ENCODE assay signal across 16 cellular contexts in genomic region chr10:70197235-70197952, GRCh38. TPM values are rescaled to one million over a fixed set of nuclear protein-coding genes. Genes with fewer than 3 reads are reported as not detected.
DNase-seq lines count a peak whose midpoint lies in the region; ATAC-seq and TF ChIP-seq lines count a peak whose summit lies in the region.
"Had no signal": no experiment of that assay in that cellular context is flagged by ENCODE, and none has a peak within 500 bp of the region (broad histone marks: within the 10 kb centered on the region; RNA-seq: fewer than 3 reads in every experiment).

No MANE protein-coding gene starts in this region.

- no peak overlapping the region for H3K4me2 ChIP-seq in Karpas-422 (ENCODE audit: low read depth, low read length, poor library complexity, severe bottlenecking)

- no peak overlapping the region for H3K4me3 Mint-ChIP-seq in T-helper 2 cell treated with Interferon-gamma antibody and Interleukin-4, amounts not matched to agents 5 μg/mL and 100 μg/mL, for 36 hours
- H3K4me3 Mint-ChIP-seq: activated naive CD8-positive, alpha-beta T cell; naive B cell had no signal

- H3K27ac ChIP-seq in Karpas-422 (ENCODE audit: low read length): no peak overlapping the region
- H3K27ac ChIP-seq in heart right ventricle: no peak overlapping the region
- H3K27ac ChIP-seq: SJCRH30, uterus had no signal

- peak; percentile 14 for DNase-seq in NK-92 treated with Interleukin-12 subunit alpha and Interleukin-12 subunit beta, amount 100 ng/mL, for 24 hours (lab: John Stamatoyannopoulos, UW)
- DNase-seq in NK-92 (lab: John Stamatoyannopoulos, UW; ENCODE audit: unreplicated experiment): no peak
- DNase-seq in T-helper 2 cell treated with Interferon-gamma antibody and Interleukin-4, amounts not matched to agents 5 μg/mL and 100 μg/mL, for 36 hours (ENCODE audit: low spot score): no peak
- peak in 38 of 42 donors; percentile 10 to 82 (median 54) for DNase-seq in head of caudate nucleus
- DNase-seq in putamen (ENCODE audit: low spot score): peak; percentile 28
- no peak for DNase-seq in Karpas-422
- DNase-seq in heart right ventricle: no peak
- DNase-seq in posterior vena cava (ENCODE audit: low spot score): no peak
- DNase-seq: left colon; naive B cell; SJCRH30; stimulated activated CD4-positive, alpha-beta T cell treated with anti-CD3 and anti-CD28 coated beads, Interleukin-4, amount 100 ng/mL, for 24 hours; uterus had no signal

- no peaks in the 10 kb centered on the region for H3K79me2 ChIP-seq in Karpas-422 (ENCODE audit: low read length)

- H3K4me3 ChIP-seq in Karpas-422 (ENCODE audit: low read length) (no peak overlapping the region), heart right ventricle (no peak overlapping the region)
- H3K4me3 ChIP-seq: SJCRH30, uterus had no signal

- H3K9ac ChIP-seq in Karpas-422 (ENCODE audit: low read length): no peak overlapping the region

- no peaks in the 10 kb centered on the region for H3K9me2 ChIP-seq in Karpas-422 (replicated peaks; ENCODE audit: insufficient read depth, low read length)

- 91 to 93% methylated on average over 7 of the region's 7 CpGs for WGBS in heart right ventricle, 2 donors

- peaks cover 39% of the 10 kb centered on the region for H3K36me3 ChIP-seq in Karpas-422 (ENCODE audit: insufficient read depth, low read length)
- H3K36me3 ChIP-seq in heart right ventricle: peaks cover 0 to 50% (median 20%) of the 10 kb centered on the region in 9 donors
- H3K36me3 ChIP-seq: SJCRH30, uterus had no signal

- no peaks in the 10 kb centered on the region for H3K9me3 Mint-ChIP-seq in T-helper 2 cell treated with Interferon-gamma antibody and Interleukin-4, amounts not matched to agents 5 μg/mL and 100 μg/mL, for 36 hours
- H3K9me3 Mint-ChIP-seq: CD4-positive, alpha-beta memory T cell; naive B cell had no signal

- H3K9me3 ChIP-seq in Karpas-422 (ENCODE audit: low read length): no peaks in the 10 kb centered on the region
- H3K9me3 ChIP-seq in heart right ventricle: peaks cover 0 to 9% (median 0%) of the 10 kb centered on the region in 11 donors
- H3K9me3 ChIP-seq: SJCRH30 had no signal

- intact Hi-C loops in head of caudate nucleus (cut with DNase I): no loop called here
- intact Hi-C loops in heart right ventricle (cut with DNase I): no loop called here
- intact Hi-C loops in posterior vena cava (cut with DNase I): no loop called here

- H3K27ac Mint-ChIP-seq in T-helper 2 cell treated with Interferon-gamma antibody and Interleukin-4, amounts not matched to agents 5 μg/mL and 100 μg/mL, for 36 hours: peak overlapping the region; percentile 19

- ATAC-seq in heart right ventricle: no peak
- ATAC-seq: left colon, sciatic nerve had no signal

- H3K27me3 Mint-ChIP-seq in T-helper 2 cell treated with Interferon-gamma antibody and Interleukin-4, amounts not matched to agents 5 μg/mL and 100 μg/mL, for 36 hours (ENCODE audit: low read depth): no peaks in the 10 kb centered on the region
- H3K27me3 Mint-ChIP-seq: activated naive CD8-positive, alpha-beta T cell; CD4-positive, alpha-beta memory T cell; naive B cell had no signal

- 0 out of 2 replicates have a peak, but pooled peaks cover 5% of the 10 kb centered on the region for H4K20me1 ChIP-seq in Karpas-422 (ENCODE audit: insufficient read depth, low read depth, low read length)

- peaks cover 33% of the 10 kb centered on the region for H3K4me1 Mint-ChIP-seq in T-helper 2 cell treated with Interferon-gamma antibody and Interleukin-4, amounts not matched to agents 5 μg/mL and 100 μg/mL, for 36 hours (ENCODE audit: low read depth)
- H3K4me1 Mint-ChIP-seq: naive B cell had no signal

- no peak overlapping the region for H2AFZ ChIP-seq in Karpas-422 (ENCODE audit: low read length)

- TF ChIP-seq CTCF in heart right ventricle (IDR thresholded peaks at IDR 0.05): no peak

- H3K36me3 Mint-ChIP-seq in T-helper 2 cell treated with Interferon-gamma antibody and Interleukin-4, amounts not matched to agents 5 μg/mL and 100 μg/mL, for 36 hours (ENCODE audit: low read depth): peaks cover 39% of the 10 kb centered on the region
- H3K36me3 Mint-ChIP-seq: naive B cell had no signal

- H3K4me1 ChIP-seq in Karpas-422 (ENCODE audit: low read length) (no peaks in the 10 kb centered on the region), heart right ventricle (peaks cover 0 to 26% (median 0%) of the 10 kb centered on the region in 9 donors)
- H3K4me1 ChIP-seq: uterus had no signal

- H3K27me3 ChIP-seq in Karpas-422 (ENCODE audit: low read length) (no peaks in the 10 kb centered on the region), heart right ventricle (no peaks in the 10 kb centered on the region)
- H3K27me3 ChIP-seq: SJCRH30, uterus had no signal

RNA-seq across cellular contexts. Expression of gene SAR1A, which starts 27.1 kb away (rescaled TPM):
- total RNA-seq in Karpas-422 (2014; rRNA removed; shearing (Covaris generic); ENCODE audit: low replicate concordance): 49.6 and 78.9 TPM in 2 replicates
- 100 to 1,000 TPM in 4 of 10 donors, 10 to 100 TPM in 6; 67.5 to 118 (median 97.5) TPM for total RNA-seq in heart right ventricle
- 10 to 100 TPM; 29.4 to 46.7 TPM for polyA plus RNA-seq in heart right ventricle
- 100 to 1,000 TPM; 123 to 129 TPM for total RNA-seq in posterior vena cava

RNA-seq across cellular contexts. Expression of gene PPA1, which starts 35.8 kb away (rescaled TPM):
- total RNA-seq in Karpas-422 (2014; rRNA removed; shearing (Covaris generic); ENCODE audit: low replicate concordance): 375 and 560 TPM in 2 replicates
- total RNA-seq in heart right ventricle (100 to 1,000 TPM in 2 of 10 donors, 10 to 100 TPM in 8; 47.1 to 139 (median 69.9) TPM), posterior vena cava (10 to 100 TPM; 76.3 to 98.4 TPM)
- polyA plus RNA-seq in heart right ventricle: 100 to 1,000 TPM in 1 of 2 donors, 10 to 100 TPM in 1; 53.3 to 111 TPM

RNA-seq across cellular contexts. Expression of gene TYSND1, which starts 50.9 kb away (rescaled TPM):
- total RNA-seq in Karpas-422 (2014; rRNA removed; shearing (Covaris generic); ENCODE audit: low replicate concordance): 23.6 and 38.2 TPM in 2 replicates
- total RNA-seq in heart right ventricle (1 to 10 TPM; 3.5 to 6.5 (median 4.6) TPM), posterior vena cava (1 to 10 TPM; 5.3 to 6.3 TPM)
- polyA plus RNA-seq in heart right ventricle: 1 to 10 TPM; 2.6 to 6.1 TPM

Comparison
In these comparisons a context has a peak if more than half of its experiments do, and no peak if none do; other contexts are left out.
1. DNase-seq: peak in NK-92 treated with Interleukin-12 subunit alpha and Interleukin-12 subunit beta, amount 100 ng/mL, for 24 hours (single experiment), head of caudate nucleus (38 of 42) and putamen (single experiment); none in NK-92 (single experiment), T-helper 2 cell treated with Interferon-gamma antibody and Interleukin-4, amounts not matched to agents 5 μg/mL and 100 μg/mL, for 36 hours (single experiment), Karpas-422 (single experiment), heart right ventricle (0 of 2) and posterior vena cava (single experiment).